27 cellular contexts compared by ENCODE assay signal in the genomic region with DNA sequence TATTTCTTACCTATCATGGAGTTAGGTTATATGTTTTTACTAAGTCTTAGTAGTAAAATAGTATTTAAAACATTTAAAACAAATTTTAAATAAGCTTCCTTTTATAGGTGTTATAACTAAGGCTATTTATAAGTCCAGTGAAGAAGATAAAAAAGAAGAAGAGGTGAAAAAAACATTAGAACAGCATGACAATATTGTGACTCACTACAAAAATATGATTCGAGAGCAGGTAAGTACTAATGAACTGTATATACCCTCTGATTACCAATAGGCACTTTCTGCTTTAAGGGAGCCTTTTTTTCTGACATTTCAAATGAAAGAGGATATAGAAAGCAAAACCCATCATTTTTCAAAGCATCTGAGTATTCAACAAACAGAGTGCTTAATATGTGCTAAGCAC.
DNase-seq lines count a peak whose midpoint lies in the region; ATAC-seq and TF ChIP-seq lines count a peak whose summit lies in the region.
"Had no signal": no experiment of that assay in that cellular context is flagged by ENCODE, and none has a peak within 500 bp of the region (broad histone marks: within the 10 kb centered on the region; RNA-seq: fewer than 3 reads in every experiment).

No MANE protein-coding gene starts in this region.

- DNase-seq in COLO829 (ENCODE audit: low spot score) (peak; percentile 34), HT1080 (ENCODE audit: low read depth) (peak; percentile 15), astrocyte of the spinal cord (ENCODE audit: low read depth, low spot score) (peak; percentile 35), glomerular visceral epithelial cell (ENCODE audit: extremely low spot score) (peak; percentile 8), BE2C (no peak), hypothalamus (lab: John Stamatoyannopoulos, UW) (no peak), AML-193 (lab: John Stamatoyannopoulos, UW) (no peak)
- DNase-seq: activated CD4-positive, alpha-beta memory T cell treated with anti-CD3 and anti-CD28 coated beads, Interleukin-2, amount 10 ng/mL, durations not matched to agents 7 days and 5 days; activated CD8-positive, alpha-beta memory T cell treated with anti-CD3 and anti-CD28 coated beads, Interleukin-2, amount 50 U/mL, for 48 hours; activated naive CD4-positive, alpha-beta T cell treated with anti-CD3 and anti-CD28 coated beads, Interleukin-2, amount 50 U/mL, for 16 hours; Calu3; DND-41; head of caudate nucleus; Kasumi-1; left cardiac atrium; NCI-H1048; NCI-H1694 treated with DMSO at 0.1 percent for 48 hours; NCI-H2171; NCI-H510A treated with DMSO at 0.1 percent for 48 hours; right lobe of liver; stimulated activated CD4-positive, alpha-beta T cell treated with anti-CD3 and anti-CD28 coated beads, Interleukin-4, amount 100 ng/mL, for 1 hour; substantia nigra; T-helper 1 cell had no signal

- H3K9me3 ChIP-seq in BE2C = no peaks in the 10 kb centered on the region
- H3K9me3 ChIP-seq: BLaER1 treated with 17β-estradiol and CSF1 and Interleukin-3, amounts not matched to agents 10 nM and 100 nM; right lobe of liver had no signal

- H3K27me3 ChIP-seq in BE2C = no peaks in the 10 kb centered on the region
- H3K27me3 ChIP-seq: BLaER1 treated with 17β-estradiol and CSF1 and Interleukin-3, amounts not matched to agents 10 nM and 100 nM; right lobe of liver had no signal

- no peak for ATAC-seq in GM18868 (IDR thresholded peaks at IDR 0.05; ENCODE audit: unreplicated experiment)
- ATAC-seq: GM23338, right lobe of liver had no signal

- peaks cover 3% of the 10 kb centered on the region for H3K4me1 ChIP-seq in BE2C
- H3K4me1 ChIP-seq: BLaER1 treated with 17β-estradiol and CSF1 and Interleukin-3, amounts not matched to agents 10 nM and 100 nM; parathyroid adenoma; right lobe of liver had no signal

- H3K4me3 ChIP-seq in astrocyte of the spinal cord (ENCODE audit: low read depth, low read length) = no peak overlapping the region
- no peak overlapping the region for H3K4me3 ChIP-seq in BE2C (ENCODE audit: low read depth, low read length)
- H3K4me3 ChIP-seq: BLaER1 treated with 17β-estradiol and CSF1 and Interleukin-3, amounts not matched to agents 10 nM and 100 nM; GM23338; right lobe of liver had no signal

- peaks cover 11% of the 10 kb centered on the region for H3K36me3 ChIP-seq in BE2C

- in situ Hi-C loops in astrocyte of the spinal cord (cut with HindIII; ENCODE audit: low sequenced_read_pairs) = no loop called here

- TF ChIP-seq CTCF in astrocyte of the spinal cord (IDR thresholded peaks at IDR 0.05; ENCODE audit: low read depth, low read length) = no peak
- TF ChIP-seq CTCF in BE2C (IDR thresholded peaks at IDR 0.05; ENCODE audit: low read depth, low read length) = no peak

Comparison
In these comparisons a context has a peak if more than half of its experiments do, and no peak if none do; other contexts are left out.
1. DNase-seq: peak in COLO829 (single experiment), HT1080 (single experiment), astrocyte of the spinal cord (single experiment) and glomerular visceral epithelial cell (single experiment); none in BE2C (single experiment), hypothalamus (0 of 51) and AML-193 (0 of 2).